ENCODE assay signal across 36 cellular contexts in the genomic region with DNA sequence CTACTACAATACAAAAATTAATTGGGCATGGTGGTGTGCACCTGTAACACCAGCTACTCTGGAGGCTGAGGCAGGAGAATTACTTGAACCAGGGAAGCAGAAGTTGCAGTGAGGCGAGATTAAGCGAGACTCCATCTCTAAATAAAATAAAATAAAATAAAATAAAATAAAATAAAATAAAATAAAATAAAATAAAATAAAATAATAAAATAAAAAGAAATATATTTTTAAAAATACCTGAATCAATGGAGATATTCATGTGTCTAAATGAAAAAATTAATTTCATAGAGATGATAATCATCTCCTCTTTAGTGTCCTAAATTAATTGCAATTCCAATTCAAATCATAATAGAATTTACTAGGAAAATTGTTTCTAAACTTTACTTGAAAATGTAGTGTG.
DNase-seq lines count a peak whose midpoint lies in the region; ATAC-seq, FAIRE-seq and TF ChIP-seq lines count a peak whose summit lies in the region.
"Had no signal": no experiment of that assay in that cellular context is flagged by ENCODE, and none has a peak within 500 bp of the region (broad histone marks: within the 10 kb centered on the region; RNA-seq: fewer than 3 reads in every experiment).

No MANE protein-coding gene starts in this region.

- no peak for DNase-seq in WTC11 (ENCODE audit: low spot score)
- no peak for DNase-seq in frontal cortex (ENCODE audit: low spot score in 2 of 2)
- DNase-seq in small intestine, result no peak
- no peak for DNase-seq in NCI-H2227 treated with DMSO at 0.1 percent for 48 hours (lab: John Stamatoyannopoulos, UW)
- no peak for DNase-seq in NCI-H146 (lab: John Stamatoyannopoulos, UW)
- DNase-seq: 8988T; ACHN; AML-193; BE2C; C1 segment of cervical spinal cord; Caco-2; Calu3; CD4-positive, alpha-beta memory T cell; CD4-positive, alpha-beta T cell; CD4-positive, CD25-positive, alpha-beta regulatory T cell; CD8-positive, alpha-beta memory T cell; CD8-positive, alpha-beta T cell; COR-L47; DMS 273 treated with DMSO at 0.1 percent for 48 hours; DMS153; DMS53; DMS79; DMS79 treated with DMSO at 0.1 percent for 48 hours; DND-41; EL had no signal

- CTCF ChIA-PET in WTC11 (lab: Charles Lee), result no interaction called here

- H3K36me3 ChIP-seq in small intestine (ENCODE audit: control insufficient read depth in 2 of 2, insufficient read depth in 2 of 2, low read length in 2 of 2), result no peaks in the 10 kb centered on the region
- H3K36me3 ChIP-seq: BE2C; BLaER1; BLaER1 treated with 17β-estradiol and CSF1 and Interleukin-3, amounts not matched to agents 10 nM and 100 nM had no signal

- H3K27ac ChIP-seq in small intestine (ENCODE audit: low read depth in 1 of 2, low read length in 1 of 2), result no peak overlapping the region
- H3K27ac ChIP-seq: 22Rv1; A549; BLaER1; BLaER1 treated with 17β-estradiol and CSF1 and Interleukin-3, amounts not matched to agents 10 nM and 100 nM; C4-2B had no signal

- FAIRE-seq in A204.1 (lab: Jason Lieb, UNC), result peak; percentile 63
- peak; percentile 77 for FAIRE-seq in frontal cortex (lab: Jason Lieb, UNC)
- FAIRE-seq in small intestine (lab: Jason Lieb, UNC), result peak; percentile 86
- FAIRE-seq: A549, D721Med had no signal

- H3K4me1 ChIP-seq in small intestine (ENCODE audit: control insufficient read depth in 2 of 2, insufficient read depth in 1 of 2, low read depth in 1 of 2, low read length in 1 of 2), result no peaks in the 10 kb centered on the region
- H3K4me1 ChIP-seq: A549; BE2C; BLaER1; BLaER1 treated with 17β-estradiol and CSF1 and Interleukin-3, amounts not matched to agents 10 nM and 100 nM; Caco-2 had no signal

- no peak for TF ChIP-seq CTCF in WTC11 (IDR thresholded peaks at IDR 0.05)

- ATAC-seq in WTC11, result no peak
- no peak for ATAC-seq in GM21619 (IDR thresholded peaks at IDR 0.05; ENCODE audit: unreplicated experiment)
- no peak for ATAC-seq in GM21576 (IDR thresholded peaks at IDR 0.05; ENCODE audit: unreplicated experiment)
- ATAC-seq: A549; CD8-positive, alpha-beta T cell had no signal

- POLR2A ChIA-PET in WTC11 (lab: Charles Lee), result no interaction called here

- no peaks in the 10 kb centered on the region for H3K4me1 Mint-ChIP-seq in WTC11
- H3K4me1 Mint-ChIP-seq: B cell; CD14-positive monocyte; CD4-positive, alpha-beta memory T cell; CD4-positive, CD25-positive, alpha-beta regulatory T cell; CD8-positive, alpha-beta memory T cell had no signal

- no peak overlapping the region for H3K4me3 ChIP-seq in small intestine (ENCODE audit: low read depth in 1 of 2, low read length in 2 of 2)
- H3K4me3 ChIP-seq: A549; BLaER1; BLaER1 treated with 17β-estradiol and CSF1 and Interleukin-3, amounts not matched to agents 10 nM and 100 nM had no signal

- no peak overlapping the region for H3K4me3 Mint-ChIP-seq in WTC11
- H3K4me3 Mint-ChIP-seq: B cell; CD14-positive monocyte; CD4-positive, alpha-beta memory T cell; CD4-positive, alpha-beta T cell; CD4-positive, CD25-positive, alpha-beta regulatory T cell; CD8-positive, alpha-beta memory T cell; CD8-positive, alpha-beta T cell had no signal

- 88 to 96% (median 91%) methylated on average over 2 of the region's 2 CpGs for WGBS in small intestine, 3 donors

- peaks cover 1% of the 10 kb centered on the region for H3K9me3 ChIP-seq in small intestine (ENCODE audit: control insufficient read depth, low read depth)
- H3K9me3 ChIP-seq: A549, BE2C, Caco-2 had no signal

- peaks cover 3% of the 10 kb centered on the region; the same call in 1 of the 2 replicates for H3K9me3 Mint-ChIP-seq in WTC11
- H3K9me3 Mint-ChIP-seq: CD4-positive, alpha-beta T cell; CD8-positive, alpha-beta T cell had no signal

- H3K27ac Mint-ChIP-seq in WTC11, result no peak overlapping the region
- H3K27ac Mint-ChIP-seq: B cell; CD4-positive, alpha-beta memory T cell; CD4-positive, alpha-beta T cell; CD4-positive, CD25-positive, alpha-beta regulatory T cell; CD8-positive, alpha-beta memory T cell; CD8-positive, alpha-beta T cell had no signal

- no peaks in the 10 kb centered on the region for H3K27me3 Mint-ChIP-seq in WTC11 (ENCODE audit: low read depth)
- H3K27me3 Mint-ChIP-seq: B cell; CD4-positive, alpha-beta memory T cell; CD4-positive, alpha-beta T cell; CD4-positive, CD25-positive, alpha-beta regulatory T cell; CD8-positive, alpha-beta memory T cell had no signal

- H3K27me3 ChIP-seq in small intestine (ENCODE audit: control insufficient read depth in 2 of 2, insufficient read depth in 2 of 2, low read length in 2 of 2), result no peaks in the 10 kb centered on the region
- H3K27me3 ChIP-seq: BE2C had no signal

- no peaks in the 10 kb centered on the region for H3K36me3 Mint-ChIP-seq in WTC11
- H3K36me3 Mint-ChIP-seq: CD14-positive monocyte; CD4-positive, alpha-beta memory T cell; CD4-positive, CD25-positive, alpha-beta regulatory T cell; CD8-positive, alpha-beta memory T cell; CD8-positive, alpha-beta T cell had no signal

TF ChIP-seq in WTC11, 78 proteins besides CTCF, POLR2A, EP300 and RAD21:
- peak; percentile 91 for TF ChIP-seq HMGA2 (CRISPR knock-in tag; IDR thresholded peaks at IDR 0.05)
- TF ChIP-seq, protein P1, sequence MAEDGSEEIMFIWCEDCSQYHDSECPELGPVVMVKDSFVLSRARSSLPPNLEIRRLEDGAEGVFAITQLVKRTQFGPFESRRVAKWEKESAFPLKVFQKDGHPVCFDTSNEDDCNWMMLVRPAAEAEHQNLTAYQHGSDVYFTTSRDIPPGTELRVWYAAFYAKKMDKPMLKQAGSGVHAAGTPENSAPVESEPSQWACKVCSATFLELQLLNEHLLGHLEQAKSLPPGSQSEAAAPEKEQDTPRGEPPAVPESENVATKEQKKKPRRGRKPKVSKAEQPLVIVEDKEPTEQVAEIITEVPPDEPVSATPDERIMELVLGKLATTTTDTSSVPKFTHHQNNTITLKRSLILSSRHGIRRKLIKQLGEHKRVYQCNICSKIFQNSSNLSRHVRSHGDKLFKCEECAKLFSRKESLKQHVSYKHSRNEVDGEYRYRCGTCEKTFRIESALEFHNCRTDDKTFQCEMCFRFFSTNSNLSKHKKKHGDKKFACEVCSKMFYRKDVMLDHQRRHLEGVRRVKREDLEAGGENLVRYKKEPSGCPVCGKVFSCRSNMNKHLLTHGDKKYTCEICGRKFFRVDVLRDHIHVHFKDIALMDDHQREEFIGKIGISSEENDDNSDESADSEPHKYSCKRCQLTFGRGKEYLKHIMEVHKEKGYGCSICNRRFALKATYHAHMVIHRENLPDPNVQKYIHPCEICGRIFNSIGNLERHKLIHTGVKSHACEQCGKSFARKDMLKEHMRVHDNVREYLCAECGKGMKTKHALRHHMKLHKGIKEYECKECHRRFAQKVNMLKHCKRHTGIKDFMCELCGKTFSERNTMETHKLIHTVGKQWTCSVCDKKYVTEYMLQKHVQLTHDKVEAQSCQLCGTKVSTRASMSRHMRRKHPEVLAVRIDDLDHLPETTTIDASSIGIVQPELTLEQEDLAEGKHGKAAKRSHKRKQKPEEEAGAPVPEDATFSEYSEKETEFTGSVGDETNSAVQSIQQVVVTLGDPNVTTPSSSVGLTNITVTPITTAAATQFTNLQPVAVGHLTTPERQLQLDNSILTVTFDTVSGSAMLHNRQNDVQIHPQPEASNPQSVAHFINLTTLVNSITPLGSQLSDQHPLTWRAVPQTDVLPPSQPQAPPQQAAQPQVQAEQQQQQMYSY (CRISPR knock-in tag; IDR thresholded peaks at IDR 0.05), result no peak
